ENCODE assay signal across 8 cellular contexts in genomic region chr18:5879479-5879882, GRCh38. TPM values are rescaled to one million over a fixed set of nuclear protein-coding genes. Genes with fewer than 3 reads are reported as not detected.
DNase-seq lines count a peak whose midpoint lies in the region; ATAC-seq, FAIRE-seq and TF ChIP-seq lines count a peak whose summit lies in the region.

No MANE protein-coding gene starts in this region.

- ATAC-seq in RWPE2 (ENCODE audit: low read depth) = no peak
- ATAC-seq in HG02885 (IDR thresholded peaks at IDR 0.05; ENCODE audit: poor library complexity, unreplicated experiment) = no peak

- H3K27ac Mint-ChIP-seq in activated CD4-positive, alpha-beta T cell treated with anti-CD3 and anti-CD28 coated beads, Interleukin-2, amount 10 ng/mL, durations not matched to agents 24 days and 14 days = no peak overlapping the region

- DNase-seq in AG09309 (ENCODE audit: low read depth) (peak; percentile 18), GM18507 (ENCODE audit: extremely low spot score, insufficient read length, low read depth) (no peak), RWPE2 (ENCODE audit: low spot score) (no peak), fibroblast of the aortic adventitia (ENCODE audit: low read depth) (peak; percentile 64), stromal cell of bone marrow (ENCODE audit: low read depth) (peak; percentile 22), nucleus accumbens (lab: John Stamatoyannopoulos, UW) (no peak)
- DNase-seq in activated CD4-positive, alpha-beta T cell treated with anti-CD3 and anti-CD28 coated beads, Interleukin-2, amount 10 ng/mL, durations not matched to agents 24 days and 14 days = no peak

- H3K9me3 ChIP-seq in RWPE2 (ENCODE audit: severe bottlenecking) = no peaks in the 10 kb centered on the region

- TF ChIP-seq CTCF in AG09309 (IDR thresholded peaks at IDR 0.05; ENCODE audit: control insufficient read depth, insufficient read depth, low read depth, low read length, missing control alignments) = peak; percentile 72
- TF ChIP-seq CTCF in RWPE2 (IDR thresholded peaks at IDR 0.05; ENCODE audit: poor library complexity, severe bottlenecking) = peak; percentile 73
- TF ChIP-seq CTCF in fibroblast of the aortic adventitia (IDR thresholded peaks at IDR 0.05; ENCODE audit: insufficient read depth, low read length) = peak; percentile 83

- H3K4me1 ChIP-seq in RWPE2 (ENCODE audit: insufficient read depth, poor library complexity, severe bottlenecking) = no peaks in the 10 kb centered on the region

- no peak overlapping the region for H3K4me3 ChIP-seq in AG09309 (ENCODE audit: control insufficient read depth, low read depth, low read length)
- no peak overlapping the region for H3K4me3 ChIP-seq in RWPE2 (ENCODE audit: severe bottlenecking)
- no peak overlapping the region for H3K4me3 ChIP-seq in fibroblast of the aortic adventitia (ENCODE audit: low read depth, low read length)

- H3K9me3 Mint-ChIP-seq in activated CD4-positive, alpha-beta T cell treated with anti-CD3 and anti-CD28 coated beads, Interleukin-2, amount 10 ng/mL, durations not matched to agents 24 days and 14 days = no peaks in the 10 kb centered on the region

- H3K27me3 Mint-ChIP-seq in activated CD4-positive, alpha-beta T cell treated with anti-CD3 and anti-CD28 coated beads, Interleukin-2, amount 10 ng/mL, durations not matched to agents 24 days and 14 days = peaks cover 6% of the 10 kb centered on the region

- H3K4me3 Mint-ChIP-seq in activated CD4-positive, alpha-beta T cell treated with anti-CD3 and anti-CD28 coated beads, Interleukin-2, amount 10 ng/mL, durations not matched to agents 24 days and 14 days = no peak overlapping the region

- H3K27ac ChIP-seq in RWPE2 (ENCODE audit: poor library complexity, severe bottlenecking) = no peak overlapping the region

- no peaks in the 10 kb centered on the region for H3K36me3 Mint-ChIP-seq in activated CD4-positive, alpha-beta T cell treated with anti-CD3 and anti-CD28 coated beads, Interleukin-2, amount 10 ng/mL, durations not matched to agents 24 days and 14 days (ENCODE audit: low read depth)

- H3K27me3 ChIP-seq in RWPE2 (ENCODE audit: insufficient read depth, poor library complexity, severe bottlenecking) = no peaks in the 10 kb centered on the region

- H3K4me1 Mint-ChIP-seq in activated CD4-positive, alpha-beta T cell treated with anti-CD3 and anti-CD28 coated beads, Interleukin-2, amount 10 ng/mL, durations not matched to agents 24 days and 14 days = no peaks in the 10 kb centered on the region

- intact Hi-C loops in activated CD4-positive, alpha-beta T cell treated with anti-CD3 and anti-CD28 coated beads, Interleukin-2, amount 10 ng/mL, durations not matched to agents 24 days and 14 days (cut with micrococcal nuclease) = loop anchor here (2.0 to 5.0 kb wide), 2 partner anchors 338 to 641 kb away; no protein-coding TSS in a partner anchor

- FAIRE-seq in GM18507 (lab: Jason Lieb, UNC) = peak; percentile 78

- H3K36me3 ChIP-seq in RWPE2 (ENCODE audit: low read depth) = no peaks in the 10 kb centered on the region

RNA-seq across cellular contexts. Expression of gene TMEM200C, which starts 15.8 kb away (rescaled TPM):
- 0.33 and 0.36 TPM in 2 replicates for total RNA-seq in fibroblast of the aortic adventitia (ENCODE audit: low replicate concordance)
- not detected in 2 replicates for total RNA-seq in activated CD4-positive, alpha-beta T cell treated with anti-CD3 and anti-CD28 coated beads, Interleukin-2, amount 10 ng/mL, durations not matched to agents 24 days and 14 days

Comparison
In these comparisons a context has a peak if more than half of its experiments do, and no peak if none do; other contexts are left out.
1. DNase-seq: peak in AG09309 (single experiment), fibroblast of the aortic adventitia (single experiment) and stromal cell of bone marrow (single experiment); none in GM18507 (single experiment), RWPE2 (single experiment), activated CD4-positive, alpha-beta T cell treated with anti-CD3 and anti-CD28 coated beads, Interleukin-2, amount 10 ng/mL, durations not matched to agents 24 days and 14 days (single experiment) and nucleus accumbens (0 of 56).
2. Peak in every context shown above with its lines, with median percentiles within 50 percentile points of each other: CTCF ChIP-seq.